In the genomic region with DNA sequence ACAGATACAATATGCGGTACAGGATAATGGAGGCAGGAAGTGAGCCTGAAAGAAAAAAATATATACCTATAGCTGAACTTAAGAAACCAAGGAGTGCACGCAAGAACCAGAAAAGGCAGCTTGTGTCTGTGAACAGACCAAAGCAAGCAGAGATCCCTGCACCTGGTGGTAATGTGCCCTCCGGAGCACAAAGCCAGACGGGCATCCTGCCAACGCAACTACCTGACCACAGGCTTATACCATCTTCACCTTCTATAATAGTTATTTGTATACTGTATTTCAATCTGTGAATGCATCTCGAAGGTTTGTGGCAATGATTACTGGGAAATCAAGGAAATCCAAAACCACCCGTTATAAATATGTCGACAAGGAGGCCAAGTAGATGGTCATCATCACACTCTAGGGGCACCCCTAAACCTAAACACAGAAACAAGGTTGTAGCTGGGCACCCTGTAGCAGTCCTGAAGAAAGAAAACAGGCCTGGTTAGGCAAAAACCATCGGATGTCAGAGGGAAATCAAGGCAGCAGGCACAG, we compare ENCODE assay signal across 8 cellular contexts. TPM values are rescaled to one million over a fixed set of nuclear protein-coding genes. Genes with fewer than 3 reads are reported as not detected.
DNase-seq lines count a peak whose midpoint lies in the region; ATAC-seq, FAIRE-seq and TF ChIP-seq lines count a peak whose summit lies in the region.

No MANE protein-coding gene starts in this region.

- H2BK120ac ChIP-seq in H1 (replicated peaks; ENCODE audit: low read depth, low read length): no peak overlapping the region

- peak overlapping the region; percentile 92; the same call in 1 of the 2 replicates for H2AFZ ChIP-seq in H1 (ENCODE audit: low read length)

- H3K9ac ChIP-seq in H1 (replicated peaks in 1 of 4; ENCODE audit: extremely low read depth in 1 of 4, low read depth in 3 of 4, low read length in 3 of 4): peak overlapping the region; percentile 79 to 85 (median 80)

- H3K79me2 ChIP-seq in H1 (ENCODE audit: control insufficient read depth in 1 of 2, insufficient read depth in 2 of 2, low read length in 2 of 2): peaks cover 0 to 49% of the 10 kb centered on the region in 2 experiments; a peak in 3 of 4 replicates

- no peak overlapping the region for H3K14ac ChIP-seq in H1 (ENCODE audit: insufficient read length)

- H2BK5ac ChIP-seq in H1 (ENCODE audit: low read depth, low read length): peak overlapping the region; percentile 57; the same call in 1 of the 2 replicates

- CTCF ChIA-PET in H1 (lab: Charles Lee; ENCODE audit: partially characterized antibody): interaction anchor here (0.9 kb wide), 1 partner anchor 15 kb away, joined by 3 read pairs; no protein-coding TSS in a partner anchor

- H4K91ac ChIP-seq in H1 (replicated peaks; ENCODE audit: insufficient read length, low read length): no peak overlapping the region

- ATAC-seq in GM18520 (IDR thresholded peaks at IDR 0.05; ENCODE audit: unreplicated experiment) (peak; percentile 13), HG02840 (IDR thresholded peaks at IDR 0.05; ENCODE audit: low FRiP score, unreplicated experiment) (peak; percentile 25)

- H3K4me2 ChIP-seq in H1 (ENCODE audit: insufficient read depth in 1 of 2, low read depth in 2 of 2, low read length in 2 of 2): peak overlapping the region; percentile 83 to 88

- no peaks in the 10 kb centered on the region; the same call in 1 of the 2 replicates for H3K79me1 ChIP-seq in H1 (ENCODE audit: low read depth, low read length)

- no peak overlapping the region for H3K4ac ChIP-seq in H1 (replicated peaks; ENCODE audit: insufficient read length, low read depth, low read length)

- H3K23ac ChIP-seq in H1 (ENCODE audit: insufficient read length): no peak overlapping the region

- H3K4me3 ChIP-seq in H1 (ENCODE audit: extremely low read depth in 1 of 4, insufficient read depth in 2 of 4, low read depth in 3 of 4, low read length in 4 of 4): peak overlapping the region; percentile 72 to 87 (median 82)
- H3K4me3 ChIP-seq in muscle layer of duodenum (ENCODE audit: low read depth in 1 of 2, low read length in 2 of 2): peak overlapping the region; percentile 70 to 89

- H2BK15ac ChIP-seq in H1 (ENCODE audit: low read length): no peak overlapping the region

- 0 out of 4 replicates have a peak, but pooled peaks cover 0 to 3% of the 10 kb centered on the region in 2 experiments for H3K9me3 ChIP-seq in H1 (ENCODE audit: insufficient read depth in 2 of 2, low read depth in 1 of 2, low read length in 1 of 2)
- H3K9me3 ChIP-seq in muscle layer of duodenum (ENCODE audit: control insufficient read depth in 1 of 2, low read length in 2 of 2): no peaks in the 10 kb centered on the region

- H2BK20ac ChIP-seq in H1 (ENCODE audit: low read length): no peak overlapping the region

- peaks cover 0 to 5% (median 0%) of the 10 kb centered on the region in 4 experiments; a peak in 2 of 7 replicates for H3K4me1 ChIP-seq in H1 (replicated peaks in 1 of 4; ENCODE audit: control insufficient read depth in 3 of 4, insufficient read depth in 4 of 4, low read length in 3 of 4)
- peaks cover 11 to 24% of the 10 kb centered on the region in 2 donors for H3K4me1 ChIP-seq in muscle layer of duodenum (ENCODE audit: control insufficient read depth in 1 of 2, insufficient read depth in 2 of 2, low read length in 2 of 2)

- peak overlapping the region; percentile 88; the same call in 1 of the 2 replicates for H4K8ac ChIP-seq in H1 (ENCODE audit: extremely low read depth, insufficient read depth, low read length)

- TF ChIP-seq POLR2A in H1 (IDR thresholded peaks at IDR 0.05; ENCODE audit: control extremely low read depth in 1 of 2, low read depth in 2 of 2, low read length in 2 of 2): no peak

- H3K56ac ChIP-seq in H1 (replicated peaks; ENCODE audit: insufficient read length, low read depth, low read length): peak overlapping the region; percentile 4

- no peak for TF ChIP-seq EP300 in H1 (IDR thresholded peaks at IDR 0.05; ENCODE audit: borderline replicate concordance in 1 of 2, low read depth in 2 of 2, low read length in 2 of 2)

- POLR2A ChIA-PET in H1 (lab: Charles Lee; ENCODE audit: partially characterized antibody): no interaction called here

- H3K27ac ChIP-seq in H1 (ENCODE audit: low read depth, low read length): peak overlapping the region; percentile 55
- H3K27ac ChIP-seq in muscle layer of duodenum (ENCODE audit: low read length): peak overlapping the region; percentile 81
- peak overlapping the region; percentile 71 for H3K27ac ChIP-seq in substantia nigra (ENCODE audit: low read depth, low read length, poor library complexity, severe bottlenecking)

- H2AK5ac ChIP-seq in H1 (ENCODE audit: low read depth, low read length): no peak overlapping the region

- peak overlapping the region; percentile 9 for H4K5ac ChIP-seq in H1 (ENCODE audit: insufficient read length, low read depth, low read length)

- no peak for TF ChIP-seq RAD21 in H1 (IDR thresholded peaks at IDR 0.05 in 1 of 2, conservative IDR thresholded peaks at IDR 0.05 in 1 of 2; ENCODE audit: low read depth in 2 of 2, low read length in 2 of 2)

- 0 out of 2 replicates have a peak overlapping the region, but pooled peaks have one; percentile 66 for H3K18ac ChIP-seq in H1 (ENCODE audit: extremely low read depth, low read length)

- DNase-seq in NCI-H2029 (lab: John Stamatoyannopoulos, UW): peak; percentile 83
- peak; percentile 2 to 4 for DNase-seq in activated CD4-positive, alpha-beta T cell treated with anti-CD3 and anti-CD28 coated beads, Interleukin-2, amount 50 U/mL, for 24 hours (ENCODE audit: low read depth in 1 of 2, low spot score in 1 of 2)
- DNase-seq in H1 (ENCODE audit: low read depth in 1 of 2, low spot score in 2 of 2): no peak
- DNase-seq in substantia nigra (lab: John Stamatoyannopoulos, UW): peak in 21 of 49 donors; percentile 0 to 65 (median 7)
- DNase-seq in GDM1 (lab: John Stamatoyannopoulos, UW): no peak

- 40% methylated on average over 9 of the region's 9 CpGs; no CpG with 5 or more reads in 1 of the 2 experiments for WGBS in H1 (ENCODE audit: extremely low coverage in 1 of 2, insufficient coverage in 1 of 2, insufficient read length in 1 of 2, insufficient replicate concordance in 2 of 2, low coverage in 1 of 2, low lambda C conversion rate in 2 of 2, missing lambda C conversion rate in 1 of 2), 2 experiments

- no peak overlapping the region; the same call in none of the 2 replicates for H2BK12ac ChIP-seq in H1 (ENCODE audit: low read depth, low read length)

- no peak for TF ChIP-seq CTCF in H1 (IDR thresholded peaks at IDR 0.05; ENCODE audit: control extremely low read depth in 1 of 3, insufficient read depth in 1 of 3, low read depth in 1 of 3, low read length in 3 of 3)

- H3K27me3 ChIP-seq in H1 (replicated peaks in 1 of 4; ENCODE audit: control insufficient read depth in 3 of 4, extremely low read depth in 1 of 4, insufficient read depth in 3 of 4, low read length in 3 of 4) (no peaks in the 10 kb centered on the region), muscle layer of duodenum (ENCODE audit: low read depth, low read length) (no peaks in the 10 kb centered on the region)

- no peak for FAIRE-seq in H1 (lab: Jason Lieb, UNC)

- peaks cover 8% of the 10 kb centered on the region for H3K23me2 ChIP-seq in H1 (ENCODE audit: low read depth, low read length)

- H4K20me1 ChIP-seq in H1 (replicated peaks in 1 of 2; ENCODE audit: control insufficient read depth in 1 of 2, insufficient read depth in 2 of 2, low read length in 2 of 2): no peaks in the 10 kb centered on the region

- H3K36me3 ChIP-seq in H1 (ENCODE audit: control insufficient read depth in 2 of 4, insufficient read depth in 4 of 4, low read length in 3 of 4): no peaks in the 10 kb centered on the region
- H3K36me3 ChIP-seq in muscle layer of duodenum (ENCODE audit: control insufficient read depth in 1 of 2, insufficient read depth in 2 of 2, low read length in 2 of 2): no peaks in the 10 kb centered on the region

TF ChIP-seq in H1, 55 proteins besides CTCF, POLR2A, EP300 and RAD21:
- TF ChIP-seq GABPA (IDR thresholded peaks at IDR 0.05; ENCODE audit: borderline replicate concordance, insufficient read depth, low read length) (no peak), RXRA (IDR thresholded peaks at IDR 0.05; ENCODE audit: insufficient read depth, low read depth, low read length) (no peak), KDM1A (IDR thresholded peaks at IDR 0.05; ENCODE audit: borderline replicate concordance, low read length) (no peak), CREB1 (IDR thresholded peaks at IDR 0.05) (no peak), POLR2AphosphoS5 (IDR thresholded peaks at IDR 0.05; ENCODE audit: low read depth, low read length) (no peak), RNF2 (IDR thresholded peaks at IDR 0.05; ENCODE audit: borderline replicate concordance, low read depth, low read length, missing control alignments, poor library complexity, severe bottlenecking) (no peak), CBX8 (IDR thresholded peaks at IDR 0.05; ENCODE audit: borderline replicate concordance, low read depth, low read length) (no peak), PHF8 (conservative IDR thresholded peaks at IDR 0.05; ENCODE audit: low read depth, low read length) (no peak), KDM5A (IDR thresholded peaks at IDR 0.05; ENCODE audit: low read length) (no peak), TBP (IDR thresholded peaks at IDR 0.05; ENCODE audit: low read depth, low read length) (no peak), EZH2 (IDR thresholded peaks at IDR 0.05; ENCODE audit: low read depth, low read length, severe bottlenecking) (no peak), JUND (IDR thresholded peaks at IDR 0.05; ENCODE audit: low read length) (no peak), SIX5 (IDR thresholded peaks at IDR 0.05; ENCODE audit: low read depth, low read length) (no peak), SRF (IDR thresholded peaks at IDR 0.05; ENCODE audit: low read depth, low read length) (no peak)
- TF ChIP-seq, protein P1, sequence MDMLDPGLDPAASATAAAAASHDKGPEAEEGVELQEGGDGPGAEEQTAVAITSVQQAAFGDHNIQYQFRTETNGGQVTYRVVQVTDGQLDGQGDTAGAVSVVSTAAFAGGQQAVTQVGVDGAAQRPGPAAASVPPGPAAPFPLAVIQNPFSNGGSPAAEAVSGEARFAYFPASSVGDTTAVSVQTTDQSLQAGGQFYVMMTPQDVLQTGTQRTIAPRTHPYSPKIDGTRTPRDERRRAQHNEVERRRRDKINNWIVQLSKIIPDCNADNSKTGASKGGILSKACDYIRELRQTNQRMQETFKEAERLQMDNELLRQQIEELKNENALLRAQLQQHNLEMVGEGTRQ (IDR thresholded peaks at IDR 0.05; ENCODE audit: low read length): no peak

RNA-seq across cellular contexts. Expression of a gene that starts 0.8 kb away (rescaled TPM):
- total RNA-seq in H1 (2021; fragmentation: NEBNext Ultra II Directional; extraction: Animal tissue kit (Norgen Biotek cat#: 25700)): 12.3 and 13.8 TPM in 2 replicates
- polyA plus RNA-seq in H1 (2011; rRNA removed): 4.7 and 6.9 TPM in 2 replicates
- 6.4 TPM for polyA plus RNA-seq in H1 (2011; cell fraction: cytosol; rRNA removed)
- 4.8 TPM for polyA plus RNA-seq in H1 (2011; cell fraction: nucleus; rRNA removed)
- 3.4 to 8.0 TPM (median 5.0 TPM) in 4 replicates for polyA plus RNA-seq in H1 (2012, experiment 1 of 2)
- polyA plus RNA-seq in H1 (2012, experiment 2 of 2): 0.38 TPM
- 5.5 TPM for polyA plus RNA-seq in H1 (2013, experiment 1 of 2)
- 6.8 TPM for polyA plus RNA-seq in H1 (2013, experiment 2 of 2)
- polyA minus RNA-seq in H1 (2011; rRNA and poly(A)+ RNA removed): 28.9 and 35.7 TPM in 2 replicates
- 6.3 TPM for polyA minus RNA-seq in H1 (2011; cell fraction: cytosol; rRNA and poly(A)+ RNA removed)
- 21.0 TPM for polyA minus RNA-seq in H1 (2011; cell fraction: nucleus; rRNA and poly(A)+ RNA removed)

Comparison
In these comparisons a context has a peak if more than half of its experiments do, and no peak if none do; other contexts are left out.
1. DNase-seq: peak in NCI-H2029 (single experiment) and activated CD4-positive, alpha-beta T cell treated with anti-CD3 and anti-CD28 coated beads, Interleukin-2, amount 50 U/mL, for 24 hours (2 of 2); none in H1 (0 of 2) and GDM1 (single experiment).
2. Peak in every context shown above with its lines, with median percentiles within 50 percentile points of each other: H3K27ac ChIP-seq.